ENCODE assay signal across 1 cellular context in the genomic region with DNA sequence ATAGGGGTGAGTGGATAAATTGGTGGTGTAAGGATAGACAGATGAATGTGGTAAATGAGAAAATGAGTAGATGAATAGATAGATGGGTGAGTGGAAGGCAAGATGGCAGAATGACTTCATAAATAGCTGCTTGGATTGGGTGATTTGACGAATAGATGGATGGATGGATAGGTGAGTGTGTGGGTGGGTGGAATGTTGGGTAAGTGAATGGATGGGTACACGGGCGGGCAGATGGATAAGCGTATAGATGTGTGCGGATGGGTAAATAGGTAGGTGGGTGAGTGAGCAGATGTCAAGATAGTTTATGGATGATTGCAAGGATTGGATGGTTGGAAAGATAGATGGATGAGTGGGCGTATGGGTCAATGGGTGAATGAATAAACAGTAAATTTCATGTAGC.
TF ChIP-seq lines count a peak whose summit lies in the region.

No MANE protein-coding gene starts in this region.

TF ChIP-seq in K562, 482 proteins besides CTCF, POLR2A, EP300 and RAD21 (continued from another document):
- TF ChIP-seq, protein P1, sequence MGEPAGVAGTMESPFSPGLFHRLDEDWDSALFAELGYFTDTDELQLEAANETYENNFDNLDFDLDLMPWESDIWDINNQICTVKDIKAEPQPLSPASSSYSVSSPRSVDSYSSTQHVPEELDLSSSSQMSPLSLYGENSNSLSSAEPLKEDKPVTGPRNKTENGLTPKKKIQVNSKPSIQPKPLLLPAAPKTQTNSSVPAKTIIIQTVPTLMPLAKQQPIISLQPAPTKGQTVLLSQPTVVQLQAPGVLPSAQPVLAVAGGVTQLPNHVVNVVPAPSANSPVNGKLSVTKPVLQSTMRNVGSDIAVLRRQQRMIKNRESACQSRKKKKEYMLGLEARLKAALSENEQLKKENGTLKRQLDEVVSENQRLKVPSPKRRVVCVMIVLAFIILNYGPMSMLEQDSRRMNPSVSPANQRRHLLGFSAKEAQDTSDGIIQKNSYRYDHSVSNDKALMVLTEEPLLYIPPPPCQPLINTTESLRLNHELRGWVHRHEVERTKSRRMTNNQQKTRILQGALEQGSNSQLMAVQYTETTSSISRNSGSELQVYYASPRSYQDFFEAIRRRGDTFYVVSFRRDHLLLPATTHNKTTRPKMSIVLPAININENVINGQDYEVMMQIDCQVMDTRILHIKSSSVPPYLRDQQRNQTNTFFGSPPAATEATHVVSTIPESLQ (CRISPR knock-in tag; IDR thresholded peaks at IDR 0.05) = no peak
- TF ChIP-seq, protein P2, sequence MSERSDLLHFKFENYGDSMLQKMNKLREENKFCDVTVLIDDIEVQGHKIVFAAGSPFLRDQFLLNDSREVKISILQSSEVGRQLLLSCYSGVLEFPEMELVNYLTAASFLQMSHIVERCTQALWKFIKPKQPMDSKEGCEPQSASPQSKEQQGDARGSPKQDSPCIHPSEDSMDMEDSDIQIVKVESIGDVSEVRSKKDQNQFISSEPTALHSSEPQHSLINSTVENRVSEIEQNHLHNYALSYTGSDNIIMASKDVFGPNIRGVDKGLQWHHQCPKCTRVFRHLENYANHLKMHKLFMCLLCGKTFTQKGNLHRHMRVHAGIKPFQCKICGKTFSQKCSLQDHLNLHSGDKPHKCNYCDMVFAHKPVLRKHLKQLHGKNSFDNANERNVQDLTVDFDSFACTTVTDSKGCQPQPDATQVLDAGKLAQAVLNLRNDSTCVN (CRISPR knock-in tag; IDR thresholded peaks at IDR 0.05) = 0 out of 2 replicates have a peak, but pooled peaks have one; percentile 57
- TF ChIP-seq YY1 (IDR thresholded peaks at IDR 0.05; ENCODE audit: borderline replicate concordance in 1 of 3, control insufficient read depth in 1 of 3, extremely low read depth in 1 of 3, insufficient read depth in 3 of 3, insufficient read length in 1 of 3, insufficient replicate concordance in 2 of 3, low read depth in 1 of 3, low read length in 2 of 3) = no peak
- TF ChIP-seq EGR1 (conservative IDR thresholded peaks at IDR 0.05) = peak; percentile 67
